19 cellular contexts compared by ENCODE assay signal in genomic region chr18:48036191-48036590, GRCh38.
DNase-seq lines count a peak whose midpoint lies in the region; ATAC-seq and TF ChIP-seq lines count a peak whose summit lies in the region.
"Had no signal": no experiment of that assay in that cellular context is flagged by ENCODE, and none has a peak within 500 bp of the region (broad histone marks: within the 10 kb centered on the region; RNA-seq: fewer than 3 reads in every experiment).

No MANE protein-coding gene starts in this region.

- no peaks in the 10 kb centered on the region for H3K9me3 Mint-ChIP-seq in activated CD4-positive, alpha-beta T cell treated with anti-CD3 and anti-CD28 coated beads, Interleukin-2, amount 10 ng/mL, durations not matched to agents 7 days and 5 days
- no peaks in the 10 kb centered on the region for H3K9me3 Mint-ChIP-seq in chondrocyte (ENCODE audit: low read depth)
- H3K9me3 Mint-ChIP-seq: activated T-cell treated with anti-CD3 and anti-CD28 coated beads, Interleukin-2, amount 50 U/mL, for 72 hours; HFFc6 had no signal

- H3K4me3 Mint-ChIP-seq in activated CD4-positive, alpha-beta T cell treated with anti-CD3 and anti-CD28 coated beads, Interleukin-2, amount 10 ng/mL, durations not matched to agents 7 days and 5 days = no peak overlapping the region
- no peak overlapping the region for H3K4me3 Mint-ChIP-seq in chondrocyte (ENCODE audit: unreplicated experiment)
- H3K4me3 Mint-ChIP-seq: activated T-cell treated with anti-CD3 and anti-CD28 coated beads, Interleukin-2, amount 50 U/mL, for 72 hours; HFFc6 had no signal

- no peaks in the 10 kb centered on the region for H3K36me3 Mint-ChIP-seq in activated CD4-positive, alpha-beta T cell treated with anti-CD3 and anti-CD28 coated beads, Interleukin-2, amount 10 ng/mL, durations not matched to agents 7 days and 5 days (ENCODE audit: low read depth)
- H3K36me3 Mint-ChIP-seq in chondrocyte (ENCODE audit: low read depth) = no peaks in the 10 kb centered on the region

- DNase-seq in activated CD4-positive, alpha-beta T cell treated with anti-CD3 and anti-CD28 coated beads, Interleukin-2, amount 10 ng/mL, durations not matched to agents 7 days and 5 days = no peak
- no peak for DNase-seq in activated CD4-positive, alpha-beta T cell treated with anti-CD3 and anti-CD28 coated beads for 48 hours
- DNase-seq in chondrocyte (ENCODE audit: low spot score) = peak; percentile 59
- peak; percentile 24 for DNase-seq in left lobe of liver (ENCODE audit: low spot score)
- DNase-seq in testis = no peak
- no peak for DNase-seq in transverse colon
- DNase-seq in inferior parietal cortex (ENCODE audit: extremely low spot score) = no peak
- DNase-seq: activated CD4-positive, alpha-beta T cell treated with anti-CD3 and anti-CD28 coated beads, Interleukin-2, amount 50 U/mL, for 4 hours; activated T-cell treated with anti-CD3 and anti-CD28 coated beads, Interleukin-2, amount 50 U/mL, for 72 hours; DMS 273 treated with DMSO at 0.1 percent for 48 hours; gastrocnemius medialis; HFFc6; occipital lobe; stimulated activated CD4-positive, alpha-beta T cell treated with anti-CD3 and anti-CD28 coated beads, Interleukin-4, amount 100 ng/mL, for 4 hours; trophoblast cell had no signal

- H3K27me3 Mint-ChIP-seq in activated CD4-positive, alpha-beta T cell treated with anti-CD3 and anti-CD28 coated beads, Interleukin-2, amount 10 ng/mL, durations not matched to agents 7 days and 5 days = no peaks in the 10 kb centered on the region
- no peaks in the 10 kb centered on the region for H3K27me3 Mint-ChIP-seq in chondrocyte (ENCODE audit: low read depth)

- TF ChIP-seq CTCF in chondrocyte (IDR thresholded peaks at IDR 0.05) = no peak
- no peak for TF ChIP-seq CTCF in testis (IDR thresholded peaks at IDR 0.05)
- TF ChIP-seq CTCF in transverse colon (IDR thresholded peaks at IDR 0.05) = no peak

- intact Hi-C loops in testis (cut with DNase I; ENCODE audit: low total_unique reads) = loop anchor here (10.0 kb wide), 1 partner anchor 299 kb away; no protein-coding TSS in a partner anchor
- intact Hi-C loops in transverse colon (cut with DNase I; ENCODE audit: low total_unique reads) = no loop called here

- H3K9me3 ChIP-seq in testis (no peaks in the 10 kb centered on the region), transverse colon (no peaks in the 10 kb centered on the region)
- H3K9me3 ChIP-seq: gastrocnemius medialis had no signal

- in situ Hi-C loops in transverse colon (cut with MboI; ENCODE audit: low pct_ligation_motif_present in 1 of 4, low pct_unique_long_range_greater_than_20kb in 1 of 4, low sequenced_read_pairs in 3 of 4) = loop anchor here in 3 of 4 donors (10.0 to 25.0 kb wide), 2 partner anchors 301 to 409 kb away; no protein-coding TSS in a partner anchor

- H3K27ac ChIP-seq in testis (peak overlapping the region; percentile 8 to 33), transverse colon (no peak overlapping the region)
- H3K27ac ChIP-seq: cardiac muscle cell, gastrocnemius medialis had no signal

- no peak overlapping the region for H3K4me3 ChIP-seq in testis
- H3K4me3 ChIP-seq in transverse colon = no peak overlapping the region
- H3K4me3 ChIP-seq: cardiac muscle cell, gastrocnemius medialis had no signal

- CTCF ChIA-PET in activated CD4-positive, alpha-beta T cell treated with anti-CD3 and anti-CD28 coated beads, Interleukin-2, amount 10 ng/mL, durations not matched to agents 7 days and 5 days (lab: Charles Lee) = no interaction called here

- ATAC-seq in left lobe of liver = no peak
- no peak for ATAC-seq in HG02970 (IDR thresholded peaks at IDR 0.05; ENCODE audit: low FRiP score, unreplicated experiment)
- ATAC-seq: activated T-cell treated with anti-CD3 and anti-CD28 coated beads, Interleukin-2, amount 50 U/mL, for 72 hours; gastrocnemius medialis; HepG2; SK-N-SH treated with all-trans-retinoic acid at 6 μM for 48 hours had no signal

- WGBS in testis, 2 donors = 86 to 92% methylated on average over 5 of the region's 5 CpGs
- WGBS in transverse colon (ENCODE audit: low coverage in 1 of 2), 2 donors = 86% methylated on average over 5 of the region's 5 CpGs; no CpG with 5 or more reads in 1 of the 2 donors

- H3K4me1 ChIP-seq in testis (peaks cover 54% of the 10 kb centered on the region), transverse colon (no peaks in the 10 kb centered on the region)
- H3K4me1 ChIP-seq: gastrocnemius medialis had no signal

- H3K4me1 Mint-ChIP-seq in activated CD4-positive, alpha-beta T cell treated with anti-CD3 and anti-CD28 coated beads, Interleukin-2, amount 10 ng/mL, durations not matched to agents 7 days and 5 days = no peaks in the 10 kb centered on the region
- no peaks in the 10 kb centered on the region for H3K4me1 Mint-ChIP-seq in chondrocyte (ENCODE audit: low read depth)

- H3K27me3 ChIP-seq in testis = no peaks in the 10 kb centered on the region
- no peaks in the 10 kb centered on the region for H3K27me3 ChIP-seq in transverse colon
- H3K27me3 ChIP-seq: cardiac muscle cell, gastrocnemius medialis had no signal

- no peaks in the 10 kb centered on the region for H3K36me3 ChIP-seq in testis (ENCODE audit: low read depth, missing control alignments)
- no peaks in the 10 kb centered on the region for H3K36me3 ChIP-seq in transverse colon
- H3K36me3 ChIP-seq: cardiac muscle cell, gastrocnemius medialis had no signal

- POLR2A ChIA-PET in activated CD4-positive, alpha-beta T cell treated with anti-CD3 and anti-CD28 coated beads, Interleukin-2, amount 10 ng/mL, durations not matched to agents 7 days and 5 days (lab: Charles Lee) = no interaction called here

- TF ChIP-seq EP300 in transverse colon (IDR thresholded peaks at IDR 0.05; ENCODE audit: low read depth) = no peak

- H3K27ac Mint-ChIP-seq in activated CD4-positive, alpha-beta T cell treated with anti-CD3 and anti-CD28 coated beads, Interleukin-2, amount 10 ng/mL, durations not matched to agents 7 days and 5 days = peak overlapping the region; percentile 41
- no peak overlapping the region for H3K27ac Mint-ChIP-seq in chondrocyte (ENCODE audit: unreplicated experiment)
- H3K27ac Mint-ChIP-seq: activated T-cell treated with anti-CD3 and anti-CD28 coated beads, Interleukin-2, amount 50 U/mL, for 72 hours; HFFc6 had no signal

- TF ChIP-seq POLR2A in testis (IDR thresholded peaks at IDR 0.05) (no peak), transverse colon (IDR thresholded peaks at IDR 0.05) (no peak)

Comparison
In these comparisons a context has a peak if more than half of its experiments do, and no peak if none do; other contexts are left out.
1. DNase-seq: peak in chondrocyte (single experiment) and left lobe of liver (single experiment); none in activated CD4-positive, alpha-beta T cell treated with anti-CD3 and anti-CD28 coated beads, Interleukin-2, amount 10 ng/mL, durations not matched to agents 7 days and 5 days (single experiment), activated CD4-positive, alpha-beta T cell treated with anti-CD3 and anti-CD28 coated beads for 48 hours (single experiment), testis (single experiment), transverse colon (single experiment) and inferior parietal cortex (single experiment).
2. H3K27ac ChIP-seq: peak in testis (2 of 2); none in transverse colon (0 of 4).